1 cellular context compared by ENCODE assay signal in genomic region chr7:155809947-155810606, GRCh38.
TF ChIP-seq lines count a peak whose summit lies in the region.

No MANE protein-coding gene starts in this region.

TF ChIP-seq in IMR-90, 13 proteins besides CTCF, POLR2A, EP300 and RAD21 (continued from another document):
- no peak for TF ChIP-seq ELK1 (IDR thresholded peaks at IDR 0.05; ENCODE audit: borderline replicate concordance, low read depth, low read length)
